26 cellular contexts compared by ENCODE assay signal in the genomic region with DNA sequence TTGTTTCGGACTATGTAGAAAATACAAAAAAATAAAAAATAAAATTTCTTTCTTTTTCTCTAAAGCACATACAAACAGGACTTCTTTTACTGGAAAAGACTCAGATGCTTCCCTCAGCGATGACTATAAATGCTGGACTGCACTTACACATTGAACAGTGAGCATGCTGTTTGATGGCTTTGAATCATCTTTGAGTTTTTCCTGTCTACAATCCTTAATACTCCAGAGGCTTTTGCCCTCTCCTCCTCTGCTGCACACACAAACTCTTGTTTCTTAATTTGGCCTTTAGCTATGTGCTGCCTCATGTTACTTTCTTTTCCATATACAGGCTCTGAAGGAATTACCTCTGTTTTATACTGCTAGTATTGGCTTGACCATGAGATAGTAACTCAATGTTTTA.
"Had no signal": no experiment of that assay in that cellular context is flagged by ENCODE, and none has a peak within 500 bp of the region (broad histone marks: within the 10 kb centered on the region; RNA-seq: fewer than 3 reads in every experiment).

No MANE protein-coding gene starts in this region.

- H3K4me1 ChIP-seq: ascending aorta, body of pancreas had no signal

- DNase-seq: activated B cell treated with CpG ODN at 0.5 μM for 24 hours; activated CD4-positive, alpha-beta T cell treated with anti-CD3 and anti-CD28 coated beads for 1 hour; activated CD4-positive, alpha-beta T cell treated with anti-CD3 and anti-CD28 coated beads, Interleukin-2, amount 10 ng/mL, durations not matched to agents 24 days and 14 days; activated CD4-positive, alpha-beta T cell treated with anti-CD3 and anti-CD28 coated beads, Interleukin-2, amount 50 U/mL, for 48 hours; activated CD8-positive, alpha-beta memory T cell treated with anti-CD3 and anti-CD28 coated beads, Interleukin-2, amount 10 ng/mL, durations not matched to agents 7 days and 5 days; activated effector memory CD4-positive, alpha-beta T cell treated with Interleukin-2 at 50 U/mL for 16 hours; activated naive CD4-positive, alpha-beta T cell treated with Interleukin-2 at 50 U/mL for 16 hours; activated naive CD8-positive, alpha-beta T cell treated with anti-CD3 and anti-CD28 coated beads, Interleukin-2, amount 50 U/mL, for 24 hours; activated T-cell treated with anti-CD3 and anti-CD28 coated beads, Interleukin-2, amount 50 U/mL, for 24 hours; amniotic stem cell; body of pancreas; Kasumi-1; NCI-H1048; NCI-H146; NCI-H187 treated with DMSO at 0.1 percent for 48 hours; NCI-H2171; NCI-H2227 treated with DMSO at 0.1 percent for 48 hours; NCI-H446 treated with DMSO at 0.1 percent for 48 hours; NCI-H524 treated with DMSO at 0.1 percent for 48 hours; NCI-H748 treated with DMSO at 0.1 percent for 48 hours; PC-3; SHP77 treated with DMSO at 0.1 percent for 48 hours; T-helper 17 cell; T-helper 9 cell had no signal

- H3K4me3 ChIP-seq: ascending aorta, body of pancreas had no signal

- H3K27me3 ChIP-seq: ascending aorta, body of pancreas had no signal

- H3K36me3 ChIP-seq: ascending aorta had no signal

- H3K27ac ChIP-seq: ascending aorta, body of pancreas had no signal

- H3K9me3 ChIP-seq: ascending aorta, body of pancreas had no signal

- ATAC-seq: activated CD8-positive, alpha-beta memory T cell treated with anti-CD3 and anti-CD28 coated beads, Interleukin-2, amount 10 ng/mL, durations not matched to agents 7 days and 5 days; activated naive CD4-positive, alpha-beta T cell treated with anti-CD3 and anti-CD28 coated beads, Interleukin-2, amount 50 U/mL, for 72 hours; activated naive CD8-positive, alpha-beta T cell treated with anti-CD3 and anti-CD28 coated beads, Interleukin-2, amount 50 U/mL, for 24 hours; body of pancreas; PC-3; T-helper 17 cell had no signal
